10 cellular contexts compared by ENCODE assay signal in the genomic region with DNA sequence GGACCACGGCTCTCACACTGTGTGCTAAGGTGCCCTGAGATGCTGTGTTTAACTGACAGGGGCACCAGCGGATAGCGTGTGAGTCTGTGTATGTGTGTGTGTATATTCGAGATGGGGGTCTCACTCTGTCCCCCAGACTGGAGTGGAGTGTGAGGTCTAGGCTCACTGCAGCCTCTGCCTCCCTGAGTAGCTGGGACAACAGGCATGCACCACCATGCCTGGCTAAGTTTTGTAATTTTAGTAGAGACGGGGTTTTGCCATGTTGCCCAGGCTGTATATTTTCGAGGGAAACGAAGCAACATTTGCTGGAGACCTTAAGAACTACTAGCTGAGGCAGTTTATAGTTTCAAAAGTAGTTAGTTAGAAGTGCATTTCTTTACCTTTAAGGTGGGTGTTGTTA. TPM values are rescaled to one million over a fixed set of nuclear protein-coding genes. Genes with fewer than 3 reads are reported as not detected.
"Had no signal": no experiment of that assay in that cellular context is flagged by ENCODE, and none has a peak within 500 bp of the region (broad histone marks: within the 10 kb centered on the region; RNA-seq: fewer than 3 reads in every experiment).

No MANE protein-coding gene starts in this region.

RNA-seq across cellular contexts. Expression of gene KCNJ18, which starts 32.7 kb away (rescaled TPM):
- total RNA-seq: OCI-LY7, PC-9, Peyer's patch, Right ventricle myocardium inferior, Right ventricle myocardium superior, RPMI7951, SJCRH30, SJSA1, SK-MEL-5 had no signal
- polyA plus RNA-seq: SK-N-SH had no signal
